9 cellular contexts compared by ENCODE assay signal in the genomic region with DNA sequence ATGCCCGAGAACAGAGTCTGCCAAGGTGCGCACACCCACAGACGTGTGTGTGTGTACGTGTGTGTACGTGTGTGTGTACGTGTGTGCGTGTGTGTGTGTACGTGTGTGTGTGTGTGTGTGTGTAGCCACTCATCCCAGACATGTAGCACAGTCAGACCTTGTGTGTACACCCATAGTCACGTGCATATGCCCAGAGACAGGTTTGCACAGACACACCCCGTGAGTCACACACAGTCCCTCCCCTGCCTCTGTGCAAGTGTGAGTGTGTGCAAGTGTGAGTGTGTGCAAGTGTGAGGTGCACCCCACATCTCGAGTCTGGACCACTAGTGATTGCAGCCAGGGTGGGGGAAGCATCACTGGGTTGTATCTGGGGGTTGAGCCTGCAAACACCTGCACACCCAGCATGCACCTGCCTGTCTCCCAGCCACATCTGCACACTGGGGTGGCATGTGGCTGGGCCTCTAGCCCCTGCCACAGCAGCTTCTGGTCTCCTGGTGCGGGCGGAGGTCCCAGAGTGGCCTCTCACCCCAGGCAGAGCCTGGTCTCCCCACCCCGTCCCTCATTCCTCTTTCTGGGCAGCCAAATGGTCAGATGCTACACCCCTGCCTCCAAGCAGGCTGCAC. TPM values are rescaled to one million over a fixed set of nuclear protein-coding genes. Genes with fewer than 3 reads are reported as not detected.
DNase-seq lines count a peak whose midpoint lies in the region; ATAC-seq and TF ChIP-seq lines count a peak whose summit lies in the region.
"Had no signal": no experiment of that assay in that cellular context is flagged by ENCODE, and none has a peak within 500 bp of the region (broad histone marks: within the 10 kb centered on the region; RNA-seq: fewer than 3 reads in every experiment).

No MANE protein-coding gene starts in this region.

- H3K4me1 ChIP-seq in iPS-18a (ENCODE audit: control insufficient read depth, low read depth, low read length), result peaks cover 10% of the 10 kb centered on the region
- H3K4me1 ChIP-seq in spleen, result peaks cover 15 to 72% (median 56%) of the 10 kb centered on the region in 6 donors

- no peak for TF ChIP-seq CTCF in spleen (IDR thresholded peaks at IDR 0.05 in 8 of 11, conservative IDR thresholded peaks at IDR 0.05 in 3 of 11)

- 48 to 62% (median 52%) methylated on average over 9 to 14 of the region's 14 CpGs for WGBS in adipose tissue, 3 donors
- 29 to 74% (median 66%) methylated on average over 1 to 14 of the region's 14 CpGs for WGBS in spleen, 5 donors

- intact Hi-C loops in spleen (cut with DNase I; ENCODE audit: low total_unique reads), result no loop called here

- H3K9ac ChIP-seq in iPS-18a (ENCODE audit: low read length), result no peak overlapping the region

- TF ChIP-seq POLR2A in spleen (IDR thresholded peaks at IDR 0.05), result no peak

- DNase-seq in HT-29 (ENCODE audit: low spot score) (peak; percentile 55), spleen (no peak), NCI-H774 (lab: John Stamatoyannopoulos, UW) (no peak), DMS114 treated with DMSO at 0.1 percent for 48 hours (lab: John Stamatoyannopoulos, UW; ENCODE audit: unreplicated experiment) (no peak)
- DNase-seq: effector memory CD4-positive, alpha-beta T cell had no signal

- H3K4me3 ChIP-seq in iPS-18a (ENCODE audit: low read length) (peak overlapping the region; percentile 40), spleen (no peak overlapping the region)

- H3K9me3 ChIP-seq in iPS-18a (ENCODE audit: control insufficient read depth, low read depth, low read length) (no peaks in the 10 kb centered on the region), spleen (no peaks in the 10 kb centered on the region)

- H3K36me3 ChIP-seq in iPS-18a (ENCODE audit: control insufficient read depth, low read depth, low read length), result no peaks in the 10 kb centered on the region
- H3K36me3 ChIP-seq in spleen, result no peaks in the 10 kb centered on the region

- H3K27ac ChIP-seq in adipose tissue (ENCODE audit: low read depth, low read length), result peak overlapping the region; percentile 49
- no peak overlapping the region for H3K27ac ChIP-seq in iPS-18a (ENCODE audit: low read length)
- H3K27ac ChIP-seq in spleen, result peak overlapping the region in 7 of 8 donors; percentile 29 to 83 (median 72)

- ATAC-seq in HG03175 (IDR thresholded peaks at IDR 0.05; ENCODE audit: unreplicated experiment) (no peak), HG03457 (IDR thresholded peaks at IDR 0.05; ENCODE audit: unreplicated experiment) (no peak)

- no peaks in the 10 kb centered on the region for H3K27me3 ChIP-seq in iPS-18a (ENCODE audit: control insufficient read depth, insufficient read depth, low read length)
- H3K27me3 ChIP-seq in spleen (replicated peaks in 1 of 7), result peaks cover 0 to 62% (median 0%) of the 10 kb centered on the region in 7 donors

RNA-seq across cellular contexts. Expression of a gene that starts 23.6 kb away (rescaled TPM):
- total RNA-seq in HT-29 (2014; rRNA removed; shearing (Covaris generic)), result 10.4 and 11.6 TPM in 2 replicates
- polyA plus RNA-seq in adipose tissue (10 to 100 TPM in 2 of 3 donors, 1 to 10 TPM in 1; 5.6 to 14.4 (median 12.9) TPM), spleen (10 to 100 TPM in 1 of 3 donors, 1 to 10 TPM in 2; 1.7 to 10.2 (median 2.0) TPM)
- total RNA-seq in spleen, result 10 to 100 TPM in 6 of 7 donors, 1 to 10 TPM in 1; 8.7 to 20.3 (median 14.9) TPM
